4 cellular contexts compared by ENCODE assay signal in the genomic region with DNA sequence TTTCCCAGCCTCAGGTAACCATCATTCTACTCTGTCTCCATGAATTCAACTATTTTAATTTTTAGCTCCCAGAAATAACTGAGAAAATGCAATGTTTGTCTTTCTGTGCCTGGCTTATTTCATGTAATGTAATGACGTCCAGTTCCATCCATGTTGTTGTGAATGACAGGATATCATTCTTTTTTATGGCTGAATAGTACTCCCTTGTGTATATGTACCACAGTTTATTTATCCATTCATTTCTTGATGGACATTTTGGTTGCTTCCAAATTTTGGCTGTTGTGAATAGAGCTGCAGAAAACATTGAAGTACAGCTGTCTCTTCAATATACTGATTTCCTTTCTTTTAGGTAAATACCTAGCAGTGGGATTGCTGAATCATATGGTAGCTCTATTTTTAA.
A peak's percentile ranks its signal among the peaks of the same experiment; 100 is the strongest.
TF ChIP-seq lines count a peak whose summit lies in the region.

No MANE protein-coding gene starts in this region.

TF ChIP-seq in SK-N-SH, 30 proteins besides CTCF, POLR2A, EP300 and RAD21 (continued from another document):
- no peak for TF ChIP-seq GATA2 (CRISPR knock-in tag; IDR thresholded peaks at IDR 0.05)
- no peak for TF ChIP-seq JUND (IDR thresholded peaks at IDR 0.05)
- TF ChIP-seq, protein P1, sequence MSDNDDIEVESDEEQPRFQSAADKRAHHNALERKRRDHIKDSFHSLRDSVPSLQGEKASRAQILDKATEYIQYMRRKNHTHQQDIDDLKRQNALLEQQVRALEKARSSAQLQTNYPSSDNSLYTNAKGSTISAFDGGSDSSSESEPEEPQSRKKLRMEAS (IDR thresholded peaks at IDR 0.05; ENCODE audit: low read depth) = no peak
- TF ChIP-seq, protein P2, sequence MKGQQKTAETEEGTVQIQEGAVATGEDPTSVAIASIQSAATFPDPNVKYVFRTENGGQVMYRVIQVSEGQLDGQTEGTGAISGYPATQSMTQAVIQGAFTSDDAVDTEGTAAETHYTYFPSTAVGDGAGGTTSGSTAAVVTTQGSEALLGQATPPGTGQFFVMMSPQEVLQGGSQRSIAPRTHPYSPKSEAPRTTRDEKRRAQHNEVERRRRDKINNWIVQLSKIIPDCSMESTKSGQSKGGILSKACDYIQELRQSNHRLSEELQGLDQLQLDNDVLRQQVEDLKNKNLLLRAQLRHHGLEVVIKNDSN (IDR thresholded peaks at IDR 0.05; ENCODE audit: borderline replicate concordance, low read depth) = no peak
- no peak for TF ChIP-seq RCOR1 (IDR thresholded peaks at IDR 0.05; ENCODE audit: low read length)
- TF ChIP-seq NFIC (IDR thresholded peaks at IDR 0.05; ENCODE audit: borderline replicate concordance) = no peak
- TF ChIP-seq ELF1 (IDR thresholded peaks at IDR 0.05) = no peak
- TF ChIP-seq MXI1 (IDR thresholded peaks at IDR 0.05; ENCODE audit: low read depth, low read length) = no peak
- no peak for TF ChIP-seq FOXJ3 (CRISPR knock-in tag; IDR thresholded peaks at IDR 0.05)
- no peak for TF ChIP-seq RFX5 (IDR thresholded peaks at IDR 0.05; ENCODE audit: low read length)
- no peak for TF ChIP-seq YY1 (IDR thresholded peaks at IDR 0.05; ENCODE audit: low read depth)
- no peak for TF ChIP-seq TEAD4 (IDR thresholded peaks at IDR 0.05; ENCODE audit: borderline replicate concordance, insufficient read depth)

TF ChIP-seq in GM12891, 5 proteins besides CTCF, POLR2A, EP300 and RAD21 (continued from another document):
- TF ChIP-seq SPI1 (IDR thresholded peaks at IDR 0.05; ENCODE audit: low read depth, low read length) = no peak

TF ChIP-seq in HEK293, 187 proteins besides CTCF, POLR2A, EP300 and RAD21 (continued from another document):
- TF ChIP-seq, protein P3, sequence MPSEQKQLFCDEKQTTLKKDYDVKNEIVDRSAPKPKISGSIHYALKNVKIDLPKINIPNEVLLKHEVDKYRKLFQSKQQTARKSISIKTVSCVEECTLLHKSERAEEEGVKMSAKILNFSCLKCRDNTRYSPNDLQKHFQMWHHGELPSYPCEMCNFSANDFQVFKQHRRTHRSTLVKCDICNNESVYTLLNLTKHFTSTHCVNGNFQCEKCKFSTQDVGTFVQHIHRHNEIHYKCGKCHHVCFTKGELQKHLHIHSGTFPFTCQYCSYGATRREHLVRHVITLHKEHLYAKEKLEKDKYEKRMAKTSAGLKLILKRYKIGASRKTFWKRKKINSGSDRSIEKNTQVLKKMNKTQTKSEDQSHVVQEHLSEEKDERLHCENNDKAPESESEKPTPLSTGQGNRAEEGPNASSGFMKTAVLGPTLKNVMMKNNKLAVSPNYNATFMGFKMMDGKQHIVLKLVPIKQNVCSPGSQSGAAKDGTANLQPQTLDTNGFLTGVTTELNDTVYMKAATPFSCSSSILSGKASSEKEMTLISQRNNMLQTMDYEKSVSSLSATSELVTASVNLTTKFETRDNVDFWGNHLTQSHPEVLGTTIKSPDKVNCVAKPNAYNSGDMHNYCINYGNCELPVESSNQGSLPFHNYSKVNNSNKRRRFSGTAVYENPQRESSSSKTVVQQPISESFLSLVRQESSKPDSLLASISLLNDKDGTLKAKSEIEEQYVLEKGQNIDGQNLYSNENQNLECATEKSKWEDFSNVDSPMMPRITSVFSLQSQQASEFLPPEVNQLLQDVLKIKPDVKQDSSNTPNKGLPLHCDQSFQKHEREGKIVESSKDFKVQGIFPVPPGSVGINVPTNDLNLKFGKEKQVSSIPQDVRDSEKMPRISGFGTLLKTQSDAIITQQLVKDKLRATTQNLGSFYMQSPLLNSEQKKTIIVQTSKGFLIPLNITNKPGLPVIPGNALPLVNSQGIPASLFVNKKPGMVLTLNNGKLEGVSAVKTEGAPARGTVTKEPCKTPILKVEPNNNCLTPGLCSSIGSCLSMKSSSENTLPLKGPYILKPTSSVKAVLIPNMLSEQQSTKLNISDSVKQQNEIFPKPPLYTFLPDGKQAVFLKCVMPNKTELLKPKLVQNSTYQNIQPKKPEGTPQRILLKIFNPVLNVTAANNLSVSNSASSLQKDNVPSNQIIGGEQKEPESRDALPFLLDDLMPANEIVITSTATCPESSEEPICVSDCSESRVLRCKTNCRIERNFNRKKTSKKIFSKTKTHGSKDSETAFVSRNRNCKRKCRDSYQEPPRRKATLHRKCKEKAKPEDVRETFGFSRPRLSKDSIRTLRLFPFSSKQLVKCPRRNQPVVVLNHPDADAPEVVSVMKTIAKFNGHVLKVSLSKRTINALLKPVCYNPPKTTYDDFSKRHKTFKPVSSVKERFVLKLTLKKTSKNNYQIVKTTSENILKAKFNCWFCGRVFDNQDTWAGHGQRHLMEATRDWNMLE (tag by site-specific recombination; conservative IDR thresholded peaks at IDR 0.05; ENCODE audit: low read depth) = no peak
- no peak for TF ChIP-seq ZNF768 (tag by site-specific recombination; IDR thresholded peaks at IDR 0.05)
- TF ChIP-seq, protein P4, sequence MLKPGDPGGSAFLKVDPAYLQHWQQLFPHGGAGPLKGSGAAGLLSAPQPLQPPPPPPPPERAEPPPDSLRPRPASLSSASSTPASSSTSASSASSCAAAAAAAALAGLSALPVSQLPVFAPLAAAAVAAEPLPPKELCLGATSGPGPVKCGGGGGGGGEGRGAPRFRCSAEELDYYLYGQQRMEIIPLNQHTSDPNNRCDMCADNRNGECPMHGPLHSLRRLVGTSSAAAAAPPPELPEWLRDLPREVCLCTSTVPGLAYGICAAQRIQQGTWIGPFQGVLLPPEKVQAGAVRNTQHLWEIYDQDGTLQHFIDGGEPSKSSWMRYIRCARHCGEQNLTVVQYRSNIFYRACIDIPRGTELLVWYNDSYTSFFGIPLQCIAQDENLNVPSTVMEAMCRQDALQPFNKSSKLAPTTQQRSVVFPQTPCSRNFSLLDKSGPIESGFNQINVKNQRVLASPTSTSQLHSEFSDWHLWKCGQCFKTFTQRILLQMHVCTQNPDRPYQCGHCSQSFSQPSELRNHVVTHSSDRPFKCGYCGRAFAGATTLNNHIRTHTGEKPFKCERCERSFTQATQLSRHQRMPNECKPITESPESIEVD (tag by site-specific recombination; IDR thresholded peaks at IDR 0.05) = no peak
- peak; percentile 70 for TF ChIP-seq ZNF146 (tag by site-specific recombination; IDR thresholded peaks at IDR 0.05)

TF ChIP-seq in WTC11, 78 proteins besides CTCF, POLR2A, EP300 and RAD21 (continued from another document):
- TF ChIP-seq GTF2I (CRISPR knock-in tag; conservative IDR thresholded peaks at IDR 0.05) (peak; percentile 56; the same call in 1 of the 2 replicates), FOXK1 (CRISPR knock-in tag; IDR thresholded peaks at IDR 0.05) (no peak)
- TF ChIP-seq, protein P5, sequence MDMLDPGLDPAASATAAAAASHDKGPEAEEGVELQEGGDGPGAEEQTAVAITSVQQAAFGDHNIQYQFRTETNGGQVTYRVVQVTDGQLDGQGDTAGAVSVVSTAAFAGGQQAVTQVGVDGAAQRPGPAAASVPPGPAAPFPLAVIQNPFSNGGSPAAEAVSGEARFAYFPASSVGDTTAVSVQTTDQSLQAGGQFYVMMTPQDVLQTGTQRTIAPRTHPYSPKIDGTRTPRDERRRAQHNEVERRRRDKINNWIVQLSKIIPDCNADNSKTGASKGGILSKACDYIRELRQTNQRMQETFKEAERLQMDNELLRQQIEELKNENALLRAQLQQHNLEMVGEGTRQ (CRISPR knock-in tag; IDR thresholded peaks at IDR 0.05) = no peak
